Comparison of ENCODE assay signal across 8 cellular contexts in the genomic region with DNA sequence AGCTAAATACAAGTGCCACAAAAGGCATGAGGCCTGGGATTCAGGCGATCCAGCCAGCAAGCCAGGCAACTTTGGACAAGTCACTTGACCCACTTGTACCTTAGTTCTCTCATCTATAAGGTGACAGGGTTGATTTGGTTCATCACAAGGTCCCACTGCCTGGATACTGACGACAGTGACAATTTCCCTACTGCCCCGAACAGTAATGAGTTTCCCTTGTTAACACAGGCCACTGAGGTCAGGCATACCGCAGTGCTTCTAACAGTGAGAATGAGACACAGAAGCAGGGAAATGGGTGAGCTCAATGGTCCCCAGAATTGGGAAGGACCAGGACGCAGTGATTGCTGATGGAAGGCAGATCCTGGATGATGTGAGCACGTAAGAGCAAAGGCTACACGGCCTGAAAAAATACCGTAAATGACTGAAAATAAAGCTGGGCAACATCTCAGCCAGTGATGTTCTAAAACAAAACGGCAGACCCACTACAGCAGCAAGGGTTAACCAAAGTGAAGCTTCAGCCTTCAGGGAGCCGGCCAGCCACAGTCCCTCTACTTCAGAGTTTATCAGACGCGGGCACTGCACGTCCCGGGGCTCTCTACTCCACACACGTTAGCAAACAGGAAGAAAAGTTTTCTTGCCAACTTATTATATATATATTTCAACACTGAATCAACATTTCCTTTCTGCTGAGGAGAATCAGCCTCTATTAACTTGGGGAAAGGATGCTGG. TPM values are rescaled to one million over a fixed set of nuclear protein-coding genes. Genes with fewer than 3 reads are reported as not detected.
DNase-seq lines count a peak whose midpoint lies in the region; ATAC-seq and TF ChIP-seq lines count a peak whose summit lies in the region.

No MANE protein-coding gene starts in this region.

- CTCF ChIA-PET in Calu3 (lab: Charles Lee): interaction anchor here (0.6 to 4.1 kb wide), 4 partner anchors 9 to 883 kb away, joined by 3 to 19 read pairs (median 5); no protein-coding TSS in a partner anchor

- peak overlapping the region; percentile 90 for H3K27ac ChIP-seq in RWPE2 (ENCODE audit: poor library complexity, severe bottlenecking)
- peak overlapping the region; percentile 98 for H3K27ac ChIP-seq in fibroblast of lung (ENCODE audit: insufficient read depth, low read length)

- H3K9me3 ChIP-seq in RWPE2 (ENCODE audit: severe bottlenecking) (no peaks in the 10 kb centered on the region), fibroblast of lung (ENCODE audit: control insufficient read depth, insufficient read depth, low read depth, low read length) (no peaks in the 10 kb centered on the region)

- H3K79me2 ChIP-seq in fibroblast of lung (ENCODE audit: control insufficient read depth, insufficient read depth, low read length): peaks cover 62% of the 10 kb centered on the region

- H3K36me3 Mint-ChIP-seq in Calu3 (ENCODE audit: insufficient read depth, unreplicated experiment): peaks cover 28% of the 10 kb centered on the region
- peaks cover 5% of the 10 kb centered on the region for H3K36me3 Mint-ChIP-seq in osteocyte (ENCODE audit: unreplicated experiment)

- H3K4me1 Mint-ChIP-seq in Calu3 (ENCODE audit: low read depth, unreplicated experiment) (peaks cover 60% of the 10 kb centered on the region), osteocyte (ENCODE audit: unreplicated experiment) (peaks cover 70% of the 10 kb centered on the region)

- H3K4me1 ChIP-seq in RWPE2 (ENCODE audit: insufficient read depth, poor library complexity, severe bottlenecking) (peaks cover 59% of the 10 kb centered on the region), fibroblast of lung (ENCODE audit: control insufficient read depth, extremely low read depth, insufficient read depth, low read length) (peaks cover 45% of the 10 kb centered on the region)

- DNase-seq in Calu3 (no peak), RWPE2 (ENCODE audit: low spot score) (peak; percentile 19), fibroblast of lung (ENCODE audit: low read depth in 2 of 2) (no peak), osteocyte (ENCODE audit: extremely low spot score, unreplicated experiment) (no peak), occipital lobe (lab: John Stamatoyannopoulos, UW) (no peak), DMS53 treated with DMSO at 0.1 percent for 48 hours (lab: John Stamatoyannopoulos, UW; ENCODE audit: unreplicated experiment) (no peak)

- intact Hi-C loops in Calu3 (cut with micrococcal nuclease; ENCODE audit: unreplicated experiment): loop anchor here (1.0 to 5.0 kb wide), 2 partner anchors 51 to 61 kb away; partner anchors contain the start of gene ZFP62

- no TSS peak for BruUV-seq in Calu3 (replicated peaks; lab: Mats Ljungman, UMichigan)

- H3K4me2 ChIP-seq in fibroblast of lung (ENCODE audit: extremely low read depth, insufficient read depth, low read length): peak overlapping the region; percentile 99

- TF ChIP-seq CTCF in Calu3 (IDR thresholded peaks at IDR 0.05; ENCODE audit: unreplicated experiment): no peak
- no peak for TF ChIP-seq CTCF in RWPE2 (IDR thresholded peaks at IDR 0.05; ENCODE audit: poor library complexity, severe bottlenecking)
- TF ChIP-seq CTCF in fibroblast of lung (conservative IDR thresholded peaks at IDR 0.05 in 1 of 2, IDR thresholded peaks at IDR 0.05 in 1 of 2; ENCODE audit: low read depth in 1 of 2, low read length in 2 of 2): no peak
- no peak for TF ChIP-seq CTCF in osteocyte (IDR thresholded peaks at IDR 0.05)

- H3K27ac Mint-ChIP-seq in Calu3 (ENCODE audit: unreplicated experiment): peak overlapping the region; percentile 82
- peak overlapping the region; percentile 93 for H3K27ac Mint-ChIP-seq in osteocyte (ENCODE audit: unreplicated experiment)

- peaks cover 45% of the 10 kb centered on the region for H3K36me3 ChIP-seq in RWPE2 (ENCODE audit: low read depth)
- H3K36me3 ChIP-seq in fibroblast of lung (ENCODE audit: control insufficient read depth, insufficient read depth, low read length): peaks cover 6% of the 10 kb centered on the region

- H2AFZ ChIP-seq in fibroblast of lung (ENCODE audit: low read length): no peak overlapping the region

- peak overlapping the region; percentile 79 for H3K4me3 Mint-ChIP-seq in Calu3 (ENCODE audit: low read depth, unreplicated experiment)
- peak overlapping the region; percentile 84 for H3K4me3 Mint-ChIP-seq in osteocyte (ENCODE audit: unreplicated experiment)

- no peaks in the 10 kb centered on the region for H3K27me3 Mint-ChIP-seq in Calu3 (ENCODE audit: unreplicated experiment)
- H3K27me3 Mint-ChIP-seq in osteocyte (ENCODE audit: unreplicated experiment): no peaks in the 10 kb centered on the region

- H3K27me3 ChIP-seq in RWPE2 (ENCODE audit: insufficient read depth, poor library complexity, severe bottlenecking): no peaks in the 10 kb centered on the region
- no peaks in the 10 kb centered on the region for H3K27me3 ChIP-seq in fibroblast of lung (ENCODE audit: control insufficient read depth, insufficient read depth, low read length)

- ATAC-seq in RWPE2 (ENCODE audit: low read depth): peak; percentile 1; the same call in 2 of the 3 replicates
- no peak for ATAC-seq in GM19452 (IDR thresholded peaks at IDR 0.05; ENCODE audit: unreplicated experiment)
- ATAC-seq in GM18870 (IDR thresholded peaks at IDR 0.05; ENCODE audit: unreplicated experiment): no peak

- H3K9me3 Mint-ChIP-seq in Calu3 (ENCODE audit: low read depth, unreplicated experiment) (no peaks in the 10 kb centered on the region), osteocyte (ENCODE audit: unreplicated experiment) (no peaks in the 10 kb centered on the region)

- H3K4me3 ChIP-seq in RWPE2 (ENCODE audit: severe bottlenecking) (peak overlapping the region; percentile 98), fibroblast of lung (replicated peaks in 1 of 4; ENCODE audit: control extremely low read depth in 1 of 4, insufficient read depth in 1 of 4, low read depth in 3 of 4, low read length in 4 of 4) (peak overlapping the region; percentile 88 to 95 (median 92))

- H4K20me1 ChIP-seq in fibroblast of lung (ENCODE audit: control insufficient read depth, extremely low read depth, insufficient read depth, low read length): peaks cover 5% of the 10 kb centered on the region

- peak overlapping the region; percentile 60 for H3K9ac ChIP-seq in fibroblast of lung (ENCODE audit: insufficient read depth, low read length)

RNA-seq across cellular contexts. Expression of gene MGAT1, which starts 0.8 kb away (rescaled TPM):
- total RNA-seq in Calu3 (2022) (77.5 and 86.4 TPM in 2 replicates), fibroblast of lung (55.2 and 72.5 TPM in 2 replicates), osteocyte (137 and 140 TPM in 2 replicates), occipital lobe (28.7 TPM)
- 80.6 and 90.4 TPM in 2 replicates for polyA plus RNA-seq in fibroblast of lung
- 118 and 125 TPM in 2 replicates for polyA plus RNA-seq in fibroblast of lung (2012)
- polyA minus RNA-seq in fibroblast of lung (ENCODE audit: low replicate concordance): 137 and 151 TPM in 2 replicates

RNA-seq across cellular contexts. Expression of gene ZFP62, which starts 59.3 kb away (rescaled TPM):
- 43.5 and 46.4 TPM in 2 replicates for total RNA-seq in Calu3 (2022)
- 24.1 TPM in 2 replicates for total RNA-seq in fibroblast of lung
- polyA plus RNA-seq in fibroblast of lung: 10.1 and 14.4 TPM in 2 replicates
- polyA plus RNA-seq in fibroblast of lung (2012): 7.5 and 10.0 TPM in 2 replicates
- 0.96 and 1.1 TPM in 2 replicates for polyA minus RNA-seq in fibroblast of lung (ENCODE audit: low replicate concordance)
- total RNA-seq in osteocyte: 21.7 and 22.2 TPM in 2 replicates
- 52.3 TPM for total RNA-seq in occipital lobe
